ENCODE assay signal across 10 cellular contexts in genomic region chr12:8226992-8227731, GRCh38. TPM values are rescaled to one million over a fixed set of nuclear protein-coding genes. Genes with fewer than 3 reads are reported as not detected.
A peak's percentile ranks its signal among the peaks of the same experiment; 100 is the strongest.
DNase-seq lines count a peak whose midpoint lies in the region; ATAC-seq and TF ChIP-seq lines count a peak whose summit lies in the region.
"Not testable (repeated sequence)": the region's sequence is repeated elsewhere in the genome, so short reads cannot be mapped to it uniquely, and the experiment has no call there.
"Had no signal": no experiment of that assay in that cellular context is flagged by ENCODE, and none has a peak within 500 bp of the region (broad histone marks: within the 10 kb centered on the region; RNA-seq: fewer than 3 reads in every experiment).

Gene FAM90A1 (minus strand): TSS chr12:8227618. CDS start chr12:8224832, 2,786 bp downstream.

- H3K27me3 Mint-ChIP-seq in Calu3 (ENCODE audit: unreplicated experiment), result not testable (repeated sequence)
- peaks cover 13% of the 10 kb centered on the region for H3K27me3 Mint-ChIP-seq in central memory CD8-positive, alpha-beta T cell

- not testable (repeated sequence) for H3K56ac ChIP-seq in IMR-90 (ENCODE audit: extremely low read depth, insufficient read depth, low read length)

- not testable (repeated sequence) for H3K9me3 Mint-ChIP-seq in Calu3 (ENCODE audit: low read depth, unreplicated experiment); central memory CD8-positive, alpha-beta T cell

- TF ChIP-seq CTCF in Calu3 (IDR thresholded peaks at IDR 0.05; ENCODE audit: unreplicated experiment); IMR-90 (conservative IDR thresholded peaks at IDR 0.05; ENCODE audit: low read depth, low read length); osteoblast (IDR thresholded peaks at IDR 0.05; ENCODE audit: extremely low read depth, low read depth, low read length); thyroid gland (IDR thresholded peaks at IDR 0.05): not testable (repeated sequence)

- H3K9ac ChIP-seq in IMR-90 (ENCODE audit: low read depth, low read length), result not testable (repeated sequence)

- not testable (repeated sequence) for H3K27me3 ChIP-seq in IMR-90 (ENCODE audit: control insufficient read depth, insufficient read depth, low read length); osteoblast (ENCODE audit: insufficient read depth, low read length); thyroid gland

- H3K23ac ChIP-seq in IMR-90 (ENCODE audit: low read depth, low read length), result not testable (repeated sequence)

- not testable (repeated sequence) for H3K79me1 ChIP-seq in IMR-90 (ENCODE audit: low read depth in 1 of 2, low read length in 2 of 2)

- not testable (repeated sequence) for H3K27ac ChIP-seq in IMR-90 (ENCODE audit: insufficient read depth, low read length); osteoblast (ENCODE audit: low read depth, low read length); thyroid gland

- not testable (repeated sequence) for H3K9me1 ChIP-seq in IMR-90 (ENCODE audit: insufficient read depth, low read length)

- H3K14ac ChIP-seq in IMR-90 (replicated peaks; ENCODE audit: low read depth, low read length), result not testable (repeated sequence)

- not testable (repeated sequence) for H2BK5ac ChIP-seq in IMR-90 (ENCODE audit: low read depth, low read length, poor library complexity, severe bottlenecking)

- not testable (repeated sequence) for H2AK9ac ChIP-seq in IMR-90 (replicated peaks; ENCODE audit: low read depth, low read length, poor library complexity)

- not testable (repeated sequence) for H2AK5ac ChIP-seq in IMR-90 (ENCODE audit: low read depth, low read length)

- H3K27ac Mint-ChIP-seq in Calu3 (ENCODE audit: unreplicated experiment), result peak within 1 kb of the TSS; percentile 52
- peak within 1 kb of the TSS; percentile 25 for H3K27ac Mint-ChIP-seq in central memory CD8-positive, alpha-beta T cell (ENCODE audit: low read depth)

- H3K79me2 ChIP-seq in osteoblast (ENCODE audit: insufficient read depth, low read length), result not testable (repeated sequence)

- not testable (repeated sequence) for H3K4me3 ChIP-seq in IMR-90 (ENCODE audit: insufficient read depth, low read depth, low read length); thyroid gland (replicated peaks in 1 of 3)
- peak within 1 kb of the TSS; percentile 54 for H3K4me3 ChIP-seq in osteoblast (ENCODE audit: insufficient read depth, low read length)

- not testable (repeated sequence) for H2BK120ac ChIP-seq in IMR-90 (ENCODE audit: low read depth, low read length)

- TF ChIP-seq POLR2A in IMR-90 (IDR thresholded peaks at IDR 0.05; ENCODE audit: low read depth, low read length); thyroid gland (IDR thresholded peaks at IDR 0.05): not testable (repeated sequence)

- not testable (repeated sequence) for H4K91ac ChIP-seq in IMR-90 (ENCODE audit: insufficient read depth, low read depth, low read length)

- 48% methylated on average over 8 of the region's 22 CpGs; no CpG with 5 or more reads in 1 of the 2 experiments for whole genome bisulfite sequencing in IMR-90 (ENCODE audit: extremely low coverage in 2 of 2, insufficient read length in 1 of 2), 2 experiments
- 49 to 50% methylated on average over 19 to 22 of the region's 22 CpGs for WGBS in thyroid gland, 2 donors

- CTCF ChIA-PET in Calu3 (lab: Charles Lee); IMR-90 (lab: Yijun Ruan, JAX): not testable (repeated sequence)

- dilution Hi-C loops in IMR-90 (cut with HindIII; ENCODE audit: low sequenced_read_pairs, unreplicated experiment), result not testable (repeated sequence)

- BruUV-seq in Calu3 (replicated peaks; lab: Mats Ljungman, UMichigan); IMR-90 (replicated peaks; lab: Mats Ljungman, UMichigan): not testable (repeated sequence)

- H3K4me1 ChIP-seq in IMR-90 (ENCODE audit: control insufficient read depth, insufficient read depth, low read length); thyroid gland: not testable (repeated sequence)
- peaks cover 11% of the 10 kb centered on the region for H3K4me1 ChIP-seq in osteoblast (ENCODE audit: insufficient read depth, low read length)

- H2BK15ac ChIP-seq in IMR-90 (ENCODE audit: low read depth, low read length), result not testable (repeated sequence)

- H2AFZ ChIP-seq in IMR-90 (replicated peaks; ENCODE audit: low read length, poor library complexity), result not testable (repeated sequence)
- H2AFZ ChIP-seq in osteoblast (ENCODE audit: low read length), result peak within 1 kb of the TSS; percentile 65

- peak within 1 kb of the TSS; percentile 61 for H3K4me3 Mint-ChIP-seq in Calu3 (ENCODE audit: low read depth, unreplicated experiment)
- H3K4me3 Mint-ChIP-seq in central memory CD8-positive, alpha-beta T cell, result peak within 1 kb of the TSS; percentile 75

- H3K4me1 Mint-ChIP-seq in Calu3 (ENCODE audit: low read depth, unreplicated experiment); central memory CD8-positive, alpha-beta T cell: not testable (repeated sequence)

- POLR2A ChIA-PET in IMR-90 (lab: Charles Lee; ENCODE audit: unreplicated experiment), result not testable (repeated sequence)

- intact Hi-C loops in Calu3 (cut with micrococcal nuclease; ENCODE audit: unreplicated experiment); IMR-90 (cut with micrococcal nuclease); thyroid gland (cut with DNase I): not testable (repeated sequence)

- H3K4me2 ChIP-seq in IMR-90 (ENCODE audit: low read depth, low read length), result peak within 1 kb of the TSS; percentile 50; the same call in 1 of the 2 replicates
- H3K4me2 ChIP-seq in osteoblast (ENCODE audit: insufficient read depth, low read length), result not testable (repeated sequence)

- not testable (repeated sequence) for H2BK20ac ChIP-seq in IMR-90 (ENCODE audit: low read depth, low read length)

- not testable (repeated sequence) for H3K36me3 ChIP-seq in IMR-90 (ENCODE audit: control insufficient read depth, insufficient read depth, low read length); osteoblast (ENCODE audit: insufficient read depth, low read length); thyroid gland

- peaks cover 14% of the 10 kb centered on the region for H3K36me3 Mint-ChIP-seq in Calu3 (ENCODE audit: insufficient read depth, unreplicated experiment)
- not testable (repeated sequence) for H3K36me3 Mint-ChIP-seq in central memory CD8-positive, alpha-beta T cell (ENCODE audit: insufficient read depth)

- H3K18ac ChIP-seq in IMR-90 (ENCODE audit: low read depth, low read length), result not testable (repeated sequence)

- peak within 1 kb of the TSS in 1 of 2 experiments; percentile 17; a peak in 2 of 4 replicates for H4K8ac ChIP-seq in IMR-90 (ENCODE audit: low read depth in 2 of 2, low read length in 2 of 2)

- H3K9me3 ChIP-seq in IMR-90 (ENCODE audit: control insufficient read depth, insufficient read depth, low read length); osteoblast (ENCODE audit: low read depth, low read length); thyroid gland: not testable (repeated sequence)

- not testable (repeated sequence) for TF ChIP-seq RAD21 in IMR-90 (IDR thresholded peaks at IDR 0.05; ENCODE audit: low read length)

- peak; percentile 36 for DNase-seq in Calu3
- not testable (repeated sequence) for DNase-seq in IMR-90; central memory CD8-positive, alpha-beta T cell (ENCODE audit: low spot score in 2 of 2)
- DNase-seq in OCI-M1 (lab: John Stamatoyannopoulos, UW), result peak; percentile 56
- DNase-seq in activated CD8-positive, alpha-beta memory T cell treated with anti-CD3 and anti-CD28 coated beads, Interleukin-2, amount 50 U/mL, for 4 hours, result peak; percentile 30
- DNase-seq in hypothalamus (lab: John Stamatoyannopoulos, UW), result peak in 28 of 51 donors; percentile 7 to 71 (median 39)
- DNase-seq in osteoblast (ENCODE audit: insufficient read length, low spot score, missing footprints), result peak; percentile 52
- DNase-seq in thyroid gland, result peak; percentile 17 to 52

- H4K5ac ChIP-seq in IMR-90 (ENCODE audit: low read depth, low read length), result not testable (repeated sequence)

- H3K4ac ChIP-seq in IMR-90 (ENCODE audit: low read depth, low read length), result not testable (repeated sequence)

- in situ Hi-C loops in IMR-90 (cut with MboI; ENCODE audit: low sequenced_read_pairs), result not testable (repeated sequence)

- not testable (repeated sequence) for ATAC-seq in IMR-90 (ENCODE audit: low read depth); central memory CD8-positive, alpha-beta T cell (replicated peaks; ENCODE audit: extremely low read depth, poor library complexity, severe bottlenecking)

- H4K20me1 ChIP-seq in IMR-90 (ENCODE audit: insufficient read depth, low read length); osteoblast (ENCODE audit: insufficient read depth, low read length): not testable (repeated sequence)

RNA-seq across cellular contexts. Expression of gene FAM90A1, which starts in this region (rescaled TPM):
- total RNA-seq in Calu3 (2022), result 0.50 and 0.61 TPM in 2 replicates
- total RNA-seq in IMR-90 (2012; rRNA removed), result under 0.01 TPM in 1 of 2 replicates, not detected in the other
- polyA plus RNA-seq in IMR-90 (2012; rRNA removed), result 0.09 and 0.11 TPM in 2 replicates
- polyA plus RNA-seq in IMR-90 (2012; cell fraction: cytosol; rRNA removed), result 0.09 and 0.10 TPM in 2 replicates
- 0.28 and 0.30 TPM in 2 replicates for polyA plus RNA-seq in IMR-90 (2012; cell fraction: nucleus; rRNA removed; ENCODE audit: low replicate concordance)
- not detected in 2 replicates for total RNA-seq in osteoblast
- under 1 TPM in 1 of 4 donors, not detected in 3; 0.39 TPM for total RNA-seq in thyroid gland
- total RNA-seq: RPMI7951, temporal lobe had no signal

Comparison
In these comparisons a context has a peak if more than half of its experiments do, and no peak if none do; other contexts are left out.
1. Peak in DNase-seq in Calu3; RNA of the gene not detected or under 1 TPM.
2. Peak in DNase-seq and H3K4me3 ChIP-seq in osteoblast; RNA of the gene not detected or under 1 TPM.
3. Peak in DNase-seq in thyroid gland; RNA of the gene not detected or under 1 TPM.